Comparison of ENCODE assay signal across 16 cellular contexts in the genomic region with DNA sequence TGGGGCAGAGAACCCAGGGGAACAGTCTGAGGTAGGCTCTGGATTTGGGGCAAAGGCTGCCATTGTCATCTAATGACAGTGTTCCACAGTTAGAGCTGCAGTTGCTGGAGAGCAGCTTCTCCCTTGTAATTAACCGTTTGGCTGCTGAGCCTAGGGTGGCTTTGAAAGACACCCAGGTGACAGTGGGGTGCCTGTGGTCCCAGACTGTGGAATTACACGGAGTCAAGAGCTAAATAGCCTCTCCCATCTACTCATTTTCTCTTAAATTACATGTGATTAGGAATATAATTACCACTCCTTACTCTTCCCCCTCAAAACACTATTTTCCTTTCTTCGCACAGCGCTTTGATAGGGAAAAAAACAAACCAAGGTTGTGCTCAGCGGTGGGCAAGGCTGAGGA. TPM values are rescaled to one million over a fixed set of nuclear protein-coding genes. Genes with fewer than 3 reads are reported as not detected.
DNase-seq lines count a peak whose midpoint lies in the region; ATAC-seq lines count a peak whose summit lies in the region.
"Had no signal": no experiment of that assay in that cellular context is flagged by ENCODE, and none has a peak within 500 bp of the region (broad histone marks: within the 10 kb centered on the region; RNA-seq: fewer than 3 reads in every experiment).

No MANE protein-coding gene starts in this region.

- WGBS in trophoblast cell (ENCODE audit: extremely low coverage, insufficient coverage, insufficient read length): no CpG with 5 or more reads among the region's 5 CpGs

- no peak overlapping the region for H3K14ac ChIP-seq in trophoblast cell (ENCODE audit: low read length)

- H3K4me1 ChIP-seq in NT2/D1 (ENCODE audit: insufficient read depth, insufficient read length) (peaks cover 6% of the 10 kb centered on the region), iPS-15b (ENCODE audit: control insufficient read depth, insufficient read depth, low read length) (peaks cover 3% of the 10 kb centered on the region), trophoblast cell (ENCODE audit: control insufficient read depth in 1 of 2, insufficient read depth in 2 of 2, low read length in 2 of 2) (peaks cover 9 to 11% of the 10 kb centered on the region in 2 experiments)
- H3K4me1 ChIP-seq: parathyroid adenoma, uterus had no signal

- H4K8ac ChIP-seq in trophoblast cell (ENCODE audit: low read depth, low read length): no peak overlapping the region

- no peak overlapping the region for H3K18ac ChIP-seq in trophoblast cell (ENCODE audit: low read length)

- peak overlapping the region; percentile 55 for H3K4me3 ChIP-seq in NT2/D1 (ENCODE audit: insufficient read length, low read depth)
- H3K4me3 ChIP-seq in iPS-15b (ENCODE audit: low read depth, low read length): peak overlapping the region; percentile 79
- H3K4me3 ChIP-seq in trophoblast cell (ENCODE audit: low read depth, low read length): no peak overlapping the region

- H4K12ac ChIP-seq in trophoblast cell (ENCODE audit: low read depth, low read length): no peak overlapping the region

- no peaks in the 10 kb centered on the region for H3K9me3 ChIP-seq in NT2/D1 (ENCODE audit: insufficient read depth, low read length)
- no peaks in the 10 kb centered on the region for H3K9me3 ChIP-seq in iPS-15b (ENCODE audit: control insufficient read depth, insufficient read depth, low read length)
- H3K9me3 ChIP-seq in trophoblast cell (ENCODE audit: insufficient read depth, low read depth, low read length): no peaks in the 10 kb centered on the region
- H3K9me3 ChIP-seq: ascending aorta, uterus had no signal

- H3K79me1 ChIP-seq in trophoblast cell (ENCODE audit: low read length): peaks cover 6% of the 10 kb centered on the region

- H3K4ac ChIP-seq in trophoblast cell (ENCODE audit: low read depth, low read length): no peak overlapping the region

- peak overlapping the region; percentile 46 for H3K9ac ChIP-seq in NT2/D1 (ENCODE audit: insufficient read length, low read depth)
- H3K9ac ChIP-seq in iPS-15b (ENCODE audit: low read depth, low read length): no peak overlapping the region
- no peak overlapping the region for H3K9ac ChIP-seq in trophoblast cell (ENCODE audit: low read length)
- H3K9ac ChIP-seq: parathyroid adenoma had no signal

- H3K23ac ChIP-seq in trophoblast cell (ENCODE audit: low read length): no peak overlapping the region

- no peak overlapping the region for H2BK120ac ChIP-seq in trophoblast cell (ENCODE audit: insufficient read depth, low read length, poor library complexity)

- DNase-seq in NCI-H2227 treated with DMSO at 0.1 percent for 48 hours (lab: John Stamatoyannopoulos, UW): peak; percentile 4
- DNase-seq in NCI-H2227 (lab: John Stamatoyannopoulos, UW; ENCODE audit: unreplicated experiment): no peak
- DNase-seq in NT2/D1 (ENCODE audit: low read depth, low spot score): no peak
- DNase-seq in trophoblast cell: no peak
- DNase-seq in NCI-H2171 treated with DMSO at 0.1 percent for 48 hours (lab: John Stamatoyannopoulos, UW): no peak
- DNase-seq in NCI-H187 (lab: John Stamatoyannopoulos, UW): no peak
- DNase-seq: activated effector memory CD4-positive, alpha-beta T cell treated with anti-CD3 and anti-CD28 coated beads, Interleukin-2, amount 50 U/mL, for 16 hours; DMS79; NCI-H2171; stimulated activated naive CD4-positive, alpha-beta T cell treated with Interleukin-2 at 50 U/mL for 16 hours had no signal

- H2BK12ac ChIP-seq in trophoblast cell (ENCODE audit: low read length): peak overlapping the region; percentile 47

- H2BK5ac ChIP-seq in trophoblast cell (ENCODE audit: low read depth, low read length, poor library complexity): no peak overlapping the region

- H2AFZ ChIP-seq in trophoblast cell (ENCODE audit: insufficient read depth, low read length, poor library complexity): no peak overlapping the region

- peaks cover 6% of the 10 kb centered on the region for H3K79me2 ChIP-seq in trophoblast cell (ENCODE audit: control insufficient read depth, insufficient read depth, low read length, poor library complexity)
- H3K79me2 ChIP-seq: parathyroid adenoma had no signal

- no peak overlapping the region for H3K27ac ChIP-seq in trophoblast cell (ENCODE audit: low read depth, low read length)
- H3K27ac ChIP-seq: parathyroid adenoma, WERI-Rb-1 had no signal

- peak overlapping the region; percentile 75 for H3K4me2 ChIP-seq in trophoblast cell (ENCODE audit: low read length)

- H3K27me3 ChIP-seq in NT2/D1 (ENCODE audit: insufficient read depth, insufficient read length) (peaks cover 28% of the 10 kb centered on the region), iPS-15b (ENCODE audit: control insufficient read depth, insufficient read depth, low read length) (peaks cover 29% of the 10 kb centered on the region), trophoblast cell (ENCODE audit: insufficient read depth, low read length) (no peaks in the 10 kb centered on the region)
- H3K27me3 ChIP-seq: ascending aorta, uterus had no signal

- H4K91ac ChIP-seq in trophoblast cell (ENCODE audit: low read depth, low read length): no peak overlapping the region

- H2AK5ac ChIP-seq in trophoblast cell (ENCODE audit: low read length): no peak overlapping the region

- ATAC-seq in HG02840 (IDR thresholded peaks at IDR 0.05; ENCODE audit: low FRiP score, unreplicated experiment): no peak

- H3K36me3 ChIP-seq in NT2/D1 (ENCODE audit: insufficient read depth, insufficient read length, low read length) (no peaks in the 10 kb centered on the region), iPS-15b (ENCODE audit: control insufficient read depth, insufficient read depth, low read length) (no peaks in the 10 kb centered on the region), trophoblast cell (ENCODE audit: control insufficient read depth in 1 of 2, insufficient read depth in 2 of 2, low read length in 2 of 2) (no peaks in the 10 kb centered on the region)
- H3K36me3 ChIP-seq: ascending aorta, uterus, WERI-Rb-1 had no signal

RNA-seq across cellular contexts. Expression of gene BAMBI, which starts 44.0 kb away (rescaled TPM):
- 372 and 404 TPM in 2 replicates for polyA plus RNA-seq in trophoblast cell (2013)
